In the genomic region with DNA sequence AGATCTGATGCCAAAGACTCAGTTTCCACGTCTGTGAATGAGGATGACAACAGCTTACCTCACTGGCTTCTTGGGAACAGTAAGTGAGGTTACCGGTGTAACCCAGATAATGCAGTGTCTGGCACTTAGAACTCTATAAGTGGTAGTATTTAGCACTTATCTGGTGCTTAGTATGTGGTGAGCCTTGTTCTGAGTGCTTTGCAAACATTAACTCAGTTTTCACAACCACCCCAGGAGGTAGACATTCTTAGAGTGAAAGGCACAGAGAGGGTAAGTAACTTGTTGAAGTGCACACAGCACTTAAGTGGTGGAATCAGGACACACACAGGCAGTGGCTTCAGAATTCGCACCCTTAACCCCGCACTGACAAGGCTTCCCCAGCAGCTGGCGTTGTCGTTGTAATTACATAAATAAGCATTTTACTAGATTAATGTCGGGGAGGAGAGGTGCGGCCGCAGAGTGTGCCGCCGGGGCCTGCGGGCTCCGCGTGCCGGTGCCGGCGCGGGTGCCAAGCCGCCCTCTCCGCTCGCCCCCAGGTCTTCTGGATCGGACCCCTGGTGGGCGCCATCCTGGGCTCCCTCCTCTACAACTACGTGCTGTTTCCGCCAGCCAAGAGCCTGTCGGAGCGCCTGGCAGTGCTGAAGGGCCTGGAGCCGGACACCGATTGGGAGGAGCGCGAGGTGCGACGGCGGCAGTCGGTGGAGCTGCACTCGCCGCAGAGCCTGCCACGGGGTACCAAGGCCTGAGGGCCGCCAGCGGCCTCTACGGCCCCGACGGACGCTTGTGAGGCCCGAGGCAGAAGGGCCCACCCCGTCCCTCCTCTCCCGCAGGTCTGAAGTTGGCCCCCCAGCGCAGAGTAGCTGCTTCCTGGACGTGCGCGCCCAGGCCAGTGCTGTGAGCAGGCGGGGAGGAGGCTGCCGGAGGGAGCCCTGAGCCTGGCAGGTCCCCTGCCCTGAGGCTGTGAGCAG, we compare ENCODE assay signal across 2 cellular contexts.
TF ChIP-seq lines count a peak whose summit lies in the region.

No MANE protein-coding gene starts in this region.

TF ChIP-seq in SK-N-SH, 30 proteins besides CTCF, POLR2A, EP300 and RAD21:
- TF ChIP-seq, protein P1, sequence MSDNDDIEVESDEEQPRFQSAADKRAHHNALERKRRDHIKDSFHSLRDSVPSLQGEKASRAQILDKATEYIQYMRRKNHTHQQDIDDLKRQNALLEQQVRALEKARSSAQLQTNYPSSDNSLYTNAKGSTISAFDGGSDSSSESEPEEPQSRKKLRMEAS (IDR thresholded peaks at IDR 0.05; ENCODE audit: low read depth): no peak
- TF ChIP-seq NRF1 (IDR thresholded peaks at IDR 0.05; ENCODE audit: low read depth, low read length) (no peak), JUND (IDR thresholded peaks at IDR 0.05) (no peak), GATA2 (CRISPR knock-in tag; IDR thresholded peaks at IDR 0.05) (no peak), SIN3A (IDR thresholded peaks at IDR 0.05; ENCODE audit: borderline replicate concordance, low read depth, low read length) (no peak), EZH2phosphoT487 (IDR thresholded peaks at IDR 0.05; ENCODE audit: borderline replicate concordance, low read depth) (no peak), FOXJ3 (CRISPR knock-in tag; IDR thresholded peaks at IDR 0.05) (no peak), MEF2A (IDR thresholded peaks at IDR 0.05; ENCODE audit: borderline replicate concordance, low read depth) (no peak), NFIC (IDR thresholded peaks at IDR 0.05; ENCODE audit: borderline replicate concordance) (no peak)
- TF ChIP-seq, protein P2, sequence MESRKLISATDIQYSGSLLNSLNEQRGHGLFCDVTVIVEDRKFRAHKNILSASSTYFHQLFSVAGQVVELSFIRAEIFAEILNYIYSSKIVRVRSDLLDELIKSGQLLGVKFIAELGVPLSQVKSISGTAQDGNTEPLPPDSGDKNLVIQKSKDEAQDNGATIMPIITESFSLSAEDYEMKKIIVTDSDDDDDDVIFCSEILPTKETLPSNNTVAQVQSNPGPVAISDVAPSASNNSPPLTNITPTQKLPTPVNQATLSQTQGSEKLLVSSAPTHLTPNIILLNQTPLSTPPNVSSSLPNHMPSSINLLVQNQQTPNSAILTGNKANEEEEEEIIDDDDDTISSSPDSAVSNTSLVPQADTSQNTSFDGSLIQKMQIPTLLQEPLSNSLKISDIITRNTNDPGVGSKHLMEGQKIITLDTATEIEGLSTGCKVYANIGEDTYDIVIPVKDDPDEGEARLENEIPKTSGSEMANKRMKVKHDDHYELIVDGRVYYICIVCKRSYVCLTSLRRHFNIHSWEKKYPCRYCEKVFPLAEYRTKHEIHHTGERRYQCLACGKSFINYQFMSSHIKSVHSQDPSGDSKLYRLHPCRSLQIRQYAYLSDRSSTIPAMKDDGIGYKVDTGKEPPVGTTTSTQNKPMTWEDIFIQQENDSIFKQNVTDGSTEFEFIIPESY (IDR thresholded peaks at IDR 0.05; ENCODE audit: borderline replicate concordance, low read depth): no peak
- TF ChIP-seq, protein P3, sequence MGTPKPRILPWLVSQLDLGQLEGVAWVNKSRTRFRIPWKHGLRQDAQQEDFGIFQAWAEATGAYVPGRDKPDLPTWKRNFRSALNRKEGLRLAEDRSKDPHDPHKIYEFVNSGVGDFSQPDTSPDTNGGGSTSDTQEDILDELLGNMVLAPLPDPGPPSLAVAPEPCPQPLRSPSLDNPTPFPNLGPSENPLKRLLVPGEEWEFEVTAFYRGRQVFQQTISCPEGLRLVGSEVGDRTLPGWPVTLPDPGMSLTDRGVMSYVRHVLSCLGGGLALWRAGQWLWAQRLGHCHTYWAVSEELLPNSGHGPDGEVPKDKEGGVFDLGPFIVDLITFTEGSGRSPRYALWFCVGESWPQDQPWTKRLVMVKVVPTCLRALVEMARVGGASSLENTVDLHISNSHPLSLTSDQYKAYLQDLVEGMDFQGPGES (IDR thresholded peaks at IDR 0.05; ENCODE audit: low read depth, low read length): no peak
- TF ChIP-seq, protein P4, sequence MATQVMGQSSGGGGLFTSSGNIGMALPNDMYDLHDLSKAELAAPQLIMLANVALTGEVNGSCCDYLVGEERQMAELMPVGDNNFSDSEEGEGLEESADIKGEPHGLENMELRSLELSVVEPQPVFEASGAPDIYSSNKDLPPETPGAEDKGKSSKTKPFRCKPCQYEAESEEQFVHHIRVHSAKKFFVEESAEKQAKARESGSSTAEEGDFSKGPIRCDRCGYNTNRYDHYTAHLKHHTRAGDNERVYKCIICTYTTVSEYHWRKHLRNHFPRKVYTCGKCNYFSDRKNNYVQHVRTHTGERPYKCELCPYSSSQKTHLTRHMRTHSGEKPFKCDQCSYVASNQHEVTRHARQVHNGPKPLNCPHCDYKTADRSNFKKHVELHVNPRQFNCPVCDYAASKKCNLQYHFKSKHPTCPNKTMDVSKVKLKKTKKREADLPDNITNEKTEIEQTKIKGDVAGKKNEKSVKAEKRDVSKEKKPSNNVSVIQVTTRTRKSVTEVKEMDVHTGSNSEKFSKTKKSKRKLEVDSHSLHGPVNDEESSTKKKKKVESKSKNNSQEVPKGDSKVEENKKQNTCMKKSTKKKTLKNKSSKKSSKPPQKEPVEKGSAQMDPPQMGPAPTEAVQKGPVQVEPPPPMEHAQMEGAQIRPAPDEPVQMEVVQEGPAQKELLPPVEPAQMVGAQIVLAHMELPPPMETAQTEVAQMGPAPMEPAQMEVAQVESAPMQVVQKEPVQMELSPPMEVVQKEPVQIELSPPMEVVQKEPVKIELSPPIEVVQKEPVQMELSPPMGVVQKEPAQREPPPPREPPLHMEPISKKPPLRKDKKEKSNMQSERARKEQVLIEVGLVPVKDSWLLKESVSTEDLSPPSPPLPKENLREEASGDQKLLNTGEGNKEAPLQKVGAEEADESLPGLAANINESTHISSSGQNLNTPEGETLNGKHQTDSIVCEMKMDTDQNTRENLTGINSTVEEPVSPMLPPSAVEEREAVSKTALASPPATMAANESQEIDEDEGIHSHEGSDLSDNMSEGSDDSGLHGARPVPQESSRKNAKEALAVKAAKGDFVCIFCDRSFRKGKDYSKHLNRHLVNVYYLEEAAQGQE (IDR thresholded peaks at IDR 0.05; ENCODE audit: low read depth, low read length): no peak

TF ChIP-seq in SK-N-SH treated with all-trans-retinoic acid at 6 μM for 48 hours, 23 proteins besides CTCF, POLR2A, EP300 and RAD21:
- TF ChIP-seq TOX (CRISPR knock-in tag; IDR thresholded peaks at IDR 0.05; ENCODE audit: borderline replicate concordance) (no peak), SNAI2 (CRISPR knock-in tag; IDR thresholded peaks at IDR 0.05) (no peak), ZFP30 (CRISPR knock-in tag; IDR thresholded peaks at IDR 0.05) (no peak), ZFP3 (CRISPR knock-in tag; IDR thresholded peaks at IDR 0.05) (no peak)
- TF ChIP-seq, protein P5, sequence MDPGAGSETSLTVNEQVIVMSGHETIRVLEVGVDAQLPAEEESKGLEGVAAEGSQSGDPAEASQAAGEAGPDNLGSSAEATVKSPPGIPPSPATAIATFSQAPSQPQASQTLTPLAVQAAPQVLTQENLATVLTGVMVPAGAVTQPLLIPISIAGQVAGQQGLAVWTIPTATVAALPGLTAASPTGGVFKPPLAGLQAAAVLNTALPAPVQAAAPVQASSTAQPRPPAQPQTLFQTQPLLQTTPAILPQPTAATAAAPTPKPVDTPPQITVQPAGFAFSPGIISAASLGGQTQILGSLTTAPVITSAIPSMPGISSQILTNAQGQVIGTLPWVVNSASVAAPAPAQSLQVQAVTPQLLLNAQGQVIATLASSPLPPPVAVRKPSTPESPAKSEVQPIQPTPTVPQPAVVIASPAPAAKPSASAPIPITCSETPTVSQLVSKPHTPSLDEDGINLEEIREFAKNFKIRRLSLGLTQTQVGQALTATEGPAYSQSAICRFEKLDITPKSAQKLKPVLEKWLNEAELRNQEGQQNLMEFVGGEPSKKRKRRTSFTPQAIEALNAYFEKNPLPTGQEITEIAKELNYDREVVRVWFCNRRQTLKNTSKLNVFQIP (CRISPR knock-in tag; IDR thresholded peaks at IDR 0.05; ENCODE audit: borderline replicate concordance, low read depth): no peak
- TF ChIP-seq, protein P6, sequence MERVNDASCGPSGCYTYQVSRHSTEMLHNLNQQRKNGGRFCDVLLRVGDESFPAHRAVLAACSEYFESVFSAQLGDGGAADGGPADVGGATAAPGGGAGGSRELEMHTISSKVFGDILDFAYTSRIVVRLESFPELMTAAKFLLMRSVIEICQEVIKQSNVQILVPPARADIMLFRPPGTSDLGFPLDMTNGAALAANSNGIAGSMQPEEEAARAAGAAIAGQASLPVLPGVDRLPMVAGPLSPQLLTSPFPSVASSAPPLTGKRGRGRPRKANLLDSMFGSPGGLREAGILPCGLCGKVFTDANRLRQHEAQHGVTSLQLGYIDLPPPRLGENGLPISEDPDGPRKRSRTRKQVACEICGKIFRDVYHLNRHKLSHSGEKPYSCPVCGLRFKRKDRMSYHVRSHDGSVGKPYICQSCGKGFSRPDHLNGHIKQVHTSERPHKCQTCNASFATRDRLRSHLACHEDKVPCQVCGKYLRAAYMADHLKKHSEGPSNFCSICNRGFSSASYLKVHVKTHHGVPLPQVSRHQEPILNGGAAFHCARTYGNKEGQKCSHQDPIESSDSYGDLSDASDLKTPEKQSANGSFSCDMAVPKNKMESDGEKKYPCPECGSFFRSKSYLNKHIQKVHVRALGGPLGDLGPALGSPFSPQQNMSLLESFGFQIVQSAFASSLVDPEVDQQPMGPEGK (CRISPR knock-in tag; IDR thresholded peaks at IDR 0.05; ENCODE audit: borderline replicate concordance): no peak
